ENCODE assay signal across 2 cellular contexts in genomic region chr9:81898851-81899250, GRCh38.
TF ChIP-seq lines count a peak whose summit lies in the region.

No MANE protein-coding gene starts in this region.

TF ChIP-seq in IMR-90, 13 proteins besides CTCF, POLR2A, EP300 and RAD21:
- TF ChIP-seq MAFK (IDR thresholded peaks at IDR 0.05; ENCODE audit: low read depth, low read length) (no peak), SMC3 (IDR thresholded peaks at IDR 0.05; ENCODE audit: low read depth, low read length) (no peak), MAZ (IDR thresholded peaks at IDR 0.05; ENCODE audit: borderline replicate concordance, low read depth, low read length) (no peak), FOS (IDR thresholded peaks at IDR 0.05; ENCODE audit: low read depth, low read length) (no peak), CHD1 (IDR thresholded peaks at IDR 0.05; ENCODE audit: low read depth, low read length) (no peak), ELK1 (IDR thresholded peaks at IDR 0.05; ENCODE audit: borderline replicate concordance, low read depth, low read length) (no peak), BHLHE40 (IDR thresholded peaks at IDR 0.05; ENCODE audit: low read depth, low read length) (no peak), CEBPB (IDR thresholded peaks at IDR 0.05; ENCODE audit: low read depth, low read length) (no peak), USF2 (IDR thresholded peaks at IDR 0.05; ENCODE audit: low read depth, low read length) (no peak), RFX5 (IDR thresholded peaks at IDR 0.05; ENCODE audit: low read depth, low read length) (no peak), MXI1 (IDR thresholded peaks at IDR 0.05; ENCODE audit: borderline replicate concordance, low read depth, low read length) (no peak), RCOR1 (IDR thresholded peaks at IDR 0.05; ENCODE audit: insufficient replicate concordance, low read length) (no peak), NFE2L2 (IDR thresholded peaks at IDR 0.05; ENCODE audit: low read depth, low read length) (no peak)

TF ChIP-seq in HepG2, 621 proteins besides CTCF, POLR2A, EP300 and RAD21:
- TF ChIP-seq ZNF281 (CRISPR knock-in tag; IDR thresholded peaks at IDR 0.05; ENCODE audit: borderline replicate concordance) (no peak), MXD3 (CRISPR knock-in tag; IDR thresholded peaks at IDR 0.05) (no peak), ATF7 (IDR thresholded peaks at IDR 0.05) (no peak), ATF7 (CRISPR knock-in tag; IDR thresholded peaks at IDR 0.05) (no peak), FLYWCH1 (CRISPR knock-in tag; IDR thresholded peaks at IDR 0.05) (no peak), SRSF4 (IDR thresholded peaks at IDR 0.05; ENCODE audit: low read depth, low read length, poor library complexity, severe bottlenecking) (no peak)
TF ChIP-seq in HepG2: peak in this region for 0.
